ENCODE assay signal across 8 cellular contexts in the genomic region with DNA sequence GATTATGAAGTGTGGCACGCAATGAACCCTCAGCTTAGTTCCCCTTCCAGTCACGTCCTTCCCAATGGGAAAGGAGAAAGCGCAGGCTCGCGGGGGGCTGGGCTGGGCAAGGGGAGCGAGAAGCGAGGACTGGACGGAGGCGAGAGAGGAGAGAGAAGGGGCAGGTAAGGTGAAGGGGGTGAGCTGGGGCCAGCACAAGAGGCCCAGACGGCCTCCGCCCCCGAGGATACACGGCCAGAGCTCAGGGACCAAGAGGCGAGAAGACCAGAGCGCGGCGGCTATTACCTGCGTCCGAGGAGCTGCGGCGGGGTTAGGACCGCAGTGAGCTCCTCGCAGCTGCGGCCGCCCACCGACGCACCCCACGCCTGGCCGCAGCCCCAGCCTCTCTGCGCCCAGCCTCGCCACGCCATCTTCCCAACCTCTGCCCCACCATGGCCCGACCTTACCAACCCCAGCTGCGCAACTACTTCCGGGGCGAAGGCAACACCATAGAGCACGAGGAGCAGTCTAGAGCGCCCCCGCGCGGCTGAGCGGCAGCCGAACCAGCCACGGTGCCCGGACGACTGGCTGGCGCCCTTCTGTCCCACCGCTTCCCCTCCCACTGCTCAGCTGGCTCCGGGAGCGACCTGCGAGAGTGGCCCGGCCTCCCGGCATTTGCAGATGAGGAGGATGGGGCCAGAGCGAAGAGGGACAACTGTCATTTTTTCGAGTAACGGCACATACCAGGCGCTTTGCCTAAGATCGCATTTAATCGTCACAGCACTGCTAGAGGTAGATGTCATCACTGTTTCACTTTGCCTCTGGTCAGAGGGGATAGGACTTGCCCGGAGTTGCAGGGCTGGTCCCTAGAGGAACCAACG. TPM values are rescaled to one million over a fixed set of nuclear protein-coding genes. Genes with fewer than 3 reads are reported as not detected.
DNase-seq lines count a peak whose midpoint lies in the region; TF ChIP-seq lines count a peak whose summit lies in the region.

A gene with protein sequence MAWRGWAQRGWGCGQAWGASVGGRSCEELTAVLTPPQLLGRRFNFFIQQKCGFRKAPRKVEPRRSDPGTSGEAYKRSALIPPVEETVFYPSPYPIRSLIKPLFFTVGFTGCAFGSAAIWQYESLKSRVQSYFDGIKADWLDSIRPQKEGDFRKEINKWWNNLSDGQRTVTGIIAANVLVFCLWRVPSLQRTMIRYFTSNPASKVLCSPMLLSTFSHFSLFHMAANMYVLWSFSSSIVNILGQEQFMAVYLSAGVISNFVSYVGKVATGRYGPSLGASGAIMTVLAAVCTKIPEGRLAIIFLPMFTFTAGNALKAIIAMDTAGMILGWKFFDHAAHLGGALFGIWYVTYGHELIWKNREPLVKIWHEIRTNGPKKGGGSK (minus strand): TSS at position 444 of the 860 bp plus-strand sequence. CDS start 34 bp downstream, at position 410.

- TF ChIP-seq CTCF in H9 (conservative IDR thresholded peaks at IDR 0.05): peak; percentile 97
- TF ChIP-seq CTCF in fibroblast of villous mesenchyme (IDR thresholded peaks at IDR 0.05; ENCODE audit: insufficient read depth, low read depth, low read length): peak; percentile 86
- peak; percentile 99 for TF ChIP-seq CTCF in neural crest cell (conservative IDR thresholded peaks at IDR 0.05)

- no peak within 1 kb of the TSS for H2BK20ac ChIP-seq in H9 (ENCODE audit: low read depth, low read length, poor library complexity, severe bottlenecking)

- H3K27ac ChIP-seq in H9 (ENCODE audit: insufficient read length, low read depth, low read length) (no peak within 1 kb of the TSS), stomach smooth muscle (ENCODE audit: low read length) (peak within 1 kb of the TSS; percentile 64)

- H3K14ac ChIP-seq in H9 (ENCODE audit: insufficient read depth, low read length): peak within 1 kb of the TSS; percentile 26; the same call in 1 of the 2 replicates

- H2AFZ ChIP-seq in H9 (ENCODE audit: low read length): peak within 1 kb of the TSS; percentile 15

- H2BK12ac ChIP-seq in H9 (ENCODE audit: insufficient read length, low read depth, low read length): no peak within 1 kb of the TSS

- no peak within 1 kb of the TSS; the same call in 1 of the 2 replicates for H2BK15ac ChIP-seq in H9 (ENCODE audit: low read depth, low read length)

- peak within 1 kb of the TSS; percentile 18 for H3K18ac ChIP-seq in H9 (ENCODE audit: insufficient read length, low read depth, low read length)

- peak within 1 kb of the TSS; percentile 96 for H3K4me3 ChIP-seq in fibroblast of villous mesenchyme (ENCODE audit: low read depth, low read length)
- H3K4me3 ChIP-seq in stomach smooth muscle (ENCODE audit: low read length in 2 of 2): peak within 1 kb of the TSS; percentile 91 to 98

- no peak within 1 kb of the TSS for H3K56ac ChIP-seq in H9 (ENCODE audit: insufficient read length, low read depth, low read length)

- no peak within 1 kb of the TSS for H2BK5ac ChIP-seq in H9 (ENCODE audit: insufficient read length, low read length)

- H4K8ac ChIP-seq in H9 (replicated peaks; ENCODE audit: insufficient read length, low read depth, low read length): no peak within 1 kb of the TSS

- H3K79me2 ChIP-seq in H9 (ENCODE audit: insufficient read depth, low read length): peaks cover 19% of the 10 kb centered on the region; the same call in 1 of the 2 replicates

- no peak within 1 kb of the TSS for H3K4ac ChIP-seq in H9 (ENCODE audit: low read depth, low read length)

- H3K9ac ChIP-seq in H9 (ENCODE audit: extremely low read depth, insufficient read length, low read length): peak within 1 kb of the TSS; percentile 70
- peak within 1 kb of the TSS; percentile 84 to 87 for H3K9ac ChIP-seq in stomach smooth muscle (ENCODE audit: low read length in 2 of 2)

- H3T11ph ChIP-seq in H9 (ENCODE audit: low read length): no peak within 1 kb of the TSS

- H3K27ac Mint-ChIP-seq in H9: peak within 1 kb of the TSS; percentile 66 to 96 (median 94); a peak in 6 of 7 replicates
- peak within 1 kb of the TSS; percentile 94 for H3K27ac Mint-ChIP-seq in neural crest cell (ENCODE audit: unreplicated experiment)

- H3K23me2 ChIP-seq in H9 (ENCODE audit: insufficient read length, low read depth, low read length, poor library complexity, severe bottlenecking): peaks cover 11% of the 10 kb centered on the region

- H2AK5ac ChIP-seq in H9 (ENCODE audit: insufficient read length, low read length): no peak within 1 kb of the TSS

- H4K20me1 ChIP-seq in H9 (ENCODE audit: control insufficient read depth, insufficient read depth, insufficient read length): no peaks in the 10 kb centered on the region

- H3K23ac ChIP-seq in H9 (ENCODE audit: insufficient read length, low read depth, low read length): no peak within 1 kb of the TSS

- H3K9me3 ChIP-seq in H9 (ENCODE audit: control insufficient read depth, low read depth, low read length): no peaks in the 10 kb centered on the region
- no peaks in the 10 kb centered on the region for H3K9me3 ChIP-seq in stomach smooth muscle (ENCODE audit: control insufficient read depth in 2 of 2, low read length in 2 of 2)

- H3K27me3 ChIP-seq in H9 (ENCODE audit: insufficient read depth, low read length) (no peaks in the 10 kb centered on the region), stomach smooth muscle (ENCODE audit: control insufficient read depth in 1 of 2, insufficient read depth in 2 of 2, low read length in 2 of 2) (no peaks in the 10 kb centered on the region)

- DNase-seq in GDM1 (lab: John Stamatoyannopoulos, UW): peak; percentile 87
- DNase-seq in H9: peak; percentile 96
- peak; percentile 93 for DNase-seq in M059J (ENCODE audit: low read depth)
- DNase-seq in SHP77 (lab: John Stamatoyannopoulos, UW): peak; percentile 92 to 93
- peak; percentile 99 for DNase-seq in activated effector memory CD4-positive, alpha-beta T cell treated with anti-CD3 and anti-CD28 coated beads, Interleukin-2, amount 50 U/mL, for 16 hours
- peak; percentile 86 for DNase-seq in fibroblast of villous mesenchyme (ENCODE audit: low read depth)
- peak; percentile 99 for DNase-seq in neural crest cell (ENCODE audit: low read depth, low spot score)

- H3K4me3 Mint-ChIP-seq in H9 (peak within 1 kb of the TSS; percentile 94 to 98), neural crest cell (peak within 1 kb of the TSS; percentile 98)

- H3K27me3 Mint-ChIP-seq in H9 (ENCODE audit: low read depth) (peaks cover 15% of the 10 kb centered on the region), neural crest cell (ENCODE audit: low read depth) (peaks cover 16% of the 10 kb centered on the region)

- peak within 1 kb of the TSS; percentile 69 for H3K4me2 ChIP-seq in H9 (ENCODE audit: insufficient read depth, insufficient read length, low read length)

- no peak within 1 kb of the TSS for H4K91ac ChIP-seq in H9 (ENCODE audit: insufficient read length, low read depth, low read length)

- H3K9me3 Mint-ChIP-seq in H9 (no peaks in the 10 kb centered on the region), neural crest cell (no peaks in the 10 kb centered on the region)

- H3K36me3 ChIP-seq in stomach smooth muscle (ENCODE audit: control insufficient read depth in 2 of 2, insufficient read depth in 2 of 2, low read length in 2 of 2): no peaks in the 10 kb centered on the region

- no CpG with 5 or more reads among the region's 61 CpGs for WGBS in H9 (ENCODE audit: extremely low coverage, insufficient read length, low lambda C conversion rate)

- H3K4me1 Mint-ChIP-seq in H9 (peaks cover 21 to 26% of the 10 kb centered on the region in 2 experiments), neural crest cell (peaks cover 32% of the 10 kb centered on the region)

- no peaks in the 10 kb centered on the region; the same call in 1 of the 2 replicates for H3K4me1 ChIP-seq in H9 (ENCODE audit: insufficient read depth, low read length)
- H3K4me1 ChIP-seq in stomach smooth muscle (ENCODE audit: control insufficient read depth, insufficient read depth, low read length): peaks cover 11% of the 10 kb centered on the region

- H2BK120ac ChIP-seq in H9 (ENCODE audit: low read depth, low read length, poor library complexity, severe bottlenecking): no peak within 1 kb of the TSS

- no peak within 1 kb of the TSS for H4K5ac ChIP-seq in H9 (ENCODE audit: insufficient read length, low read depth, low read length)

- H3K36me3 Mint-ChIP-seq in H9 (ENCODE audit: insufficient read depth in 1 of 3, low read depth in 3 of 3) (peaks cover 0 to 3% (median 2%) of the 10 kb centered on the region in 3 experiments; a peak in 4 of 7 replicates), neural crest cell (ENCODE audit: low read depth) (no peaks in the 10 kb centered on the region)

- no peaks in the 10 kb centered on the region for H3K79me1 ChIP-seq in H9 (ENCODE audit: insufficient read depth, low read depth, low read length, poor library complexity, severe bottlenecking)

RNA-seq across cellular contexts. Expression of the gene that starts here (rescaled TPM):
- 94.5 and 95.5 TPM in 2 replicates for total RNA-seq in H9 (2021)
- 73.0 and 75.4 TPM in 2 replicates for total RNA-seq in M059J (2014; rRNA removed; shearing (Covaris generic))
- 31.5 and 34.5 TPM in 2 replicates for total RNA-seq in fibroblast of villous mesenchyme
- total RNA-seq in neural crest cell: 69.8 and 70.4 TPM in 2 replicates
